In genomic region chr10:63145782-63146181, GRCh38 we compare ENCODE assay signal across 14 cellular contexts. TPM values are rescaled to one million over a fixed set of nuclear protein-coding genes. Genes with fewer than 3 reads are reported as not detected.
DNase-seq lines count a peak whose midpoint lies in the region; ATAC-seq and TF ChIP-seq lines count a peak whose summit lies in the region.
"Had no signal": no experiment of that assay in that cellular context is flagged by ENCODE, and none has a peak within 500 bp of the region (broad histone marks: within the 10 kb centered on the region; RNA-seq: fewer than 3 reads in every experiment).

No MANE protein-coding gene starts in this region.

- H3K9me3 ChIP-seq in fibroblast of lung (ENCODE audit: control insufficient read depth, insufficient read depth, low read depth, low read length), result no peaks in the 10 kb centered on the region
- H3K9me3 ChIP-seq in CD8-positive, alpha-beta memory T cell (ENCODE audit: low read length), result no peaks in the 10 kb centered on the region
- H3K9me3 ChIP-seq: adrenal gland had no signal

- H3K36me3 Mint-ChIP-seq in CD8-positive, alpha-beta memory T cell, result peaks cover 0 to 51% (median 15%) of the 10 kb centered on the region in 3 donors

- H3K9me3 Mint-ChIP-seq in CD8-positive, alpha-beta memory T cell, result no peaks in the 10 kb centered on the region

- no peak overlapping the region for H3K4me2 ChIP-seq in fibroblast of lung (ENCODE audit: extremely low read depth, insufficient read depth, low read length)

- H3K27ac Mint-ChIP-seq in CD8-positive, alpha-beta memory T cell, result peak overlapping the region in 3 of 8 donors; percentile 6 to 52 (median 50)

- CTCF ChIA-PET in CD8-positive, alpha-beta memory T cell (lab: Charles Lee), result interaction anchor here (0.6 to 1.4 kb wide), 9 partner anchors 11 to 483 kb away, joined by 3 to 10 read pairs (median 3); partner anchors contain the start of gene NRBF2

- POLR2A ChIA-PET in CD8-positive, alpha-beta memory T cell (lab: Charles Lee), result interaction anchor here (3.0 kb wide), 1 partner anchor 12 kb away, joined by 10 read pairs; the partner anchor contains the start of gene NRBF2

- no peak overlapping the region for H3K4me3 Mint-ChIP-seq in CD8-positive, alpha-beta memory T cell

- no peak overlapping the region for H3K27ac ChIP-seq in fibroblast of lung (ENCODE audit: insufficient read depth, low read length)
- H3K27ac ChIP-seq in CD8-positive, alpha-beta memory T cell (ENCODE audit: low read depth, low read length), result no peak overlapping the region
- H3K27ac ChIP-seq: BLaER1 treated with 17β-estradiol and CSF1 and Interleukin-3, amounts not matched to agents 10 nM and 100 nM had no signal

- H3K4me3 ChIP-seq in fibroblast of lung (replicated peaks in 1 of 4; ENCODE audit: control extremely low read depth in 1 of 4, insufficient read depth in 1 of 4, low read depth in 3 of 4, low read length in 4 of 4), result no peak overlapping the region
- no peak overlapping the region for H3K4me3 ChIP-seq in CD8-positive, alpha-beta memory T cell (ENCODE audit: low read length)
- H3K4me3 ChIP-seq: adrenal gland; BLaER1 treated with 17β-estradiol and CSF1 and Interleukin-3, amounts not matched to agents 10 nM and 100 nM had no signal

- ATAC-seq in GM18868 (IDR thresholded peaks at IDR 0.05; ENCODE audit: unreplicated experiment), result peak; percentile 89
- peak; percentile 56 for ATAC-seq in HG03565 (IDR thresholded peaks at IDR 0.05; ENCODE audit: unreplicated experiment)
- no peak for ATAC-seq in GM18517 (IDR thresholded peaks at IDR 0.05; ENCODE audit: unreplicated experiment)

- H3K4me1 Mint-ChIP-seq in CD8-positive, alpha-beta memory T cell, result peaks cover 42 to 78% (median 73%) of the 10 kb centered on the region in 3 donors

- TF ChIP-seq CTCF in fibroblast of lung (conservative IDR thresholded peaks at IDR 0.05 in 1 of 2, IDR thresholded peaks at IDR 0.05 in 1 of 2; ENCODE audit: low read depth in 1 of 2, low read length in 2 of 2), result no peak

- H4K20me1 ChIP-seq in fibroblast of lung (ENCODE audit: control insufficient read depth, extremely low read depth, insufficient read depth, low read length), result no peaks in the 10 kb centered on the region

- no peaks in the 10 kb centered on the region for H3K4me1 ChIP-seq in fibroblast of lung (ENCODE audit: control insufficient read depth, extremely low read depth, insufficient read depth, low read length)
- peaks cover 19% of the 10 kb centered on the region for H3K4me1 ChIP-seq in CD8-positive, alpha-beta memory T cell (ENCODE audit: insufficient read depth, low read length)

- DNase-seq in AG08395 (ENCODE audit: low spot score), result peak; percentile 41
- peak; percentile 39 to 58 for DNase-seq in fibroblast of lung (ENCODE audit: low read depth in 2 of 2)
- no peak for DNase-seq in CD8-positive, alpha-beta memory T cell
- DNase-seq in DMS153 treated with DMSO at 0.1 percent for 48 hours (lab: John Stamatoyannopoulos, UW; ENCODE audit: unreplicated experiment), result no peak
- DNase-seq in HuH-7.5 (ENCODE audit: low spot score), result no peak
- DNase-seq: activated CD4-positive, alpha-beta T cell treated with anti-CD3 and anti-CD28 coated beads, Interleukin-2, amount 50 U/mL, for 48 hours; adrenal gland; NCI-H1417 treated with DMSO at 0.1 percent for 48 hours; NCI-H510A treated with DMSO at 0.1 percent for 48 hours; T-helper 2 cell had no signal

- no peaks in the 10 kb centered on the region for H3K27me3 ChIP-seq in fibroblast of lung (ENCODE audit: control insufficient read depth, insufficient read depth, low read length)
- H3K27me3 ChIP-seq in CD8-positive, alpha-beta memory T cell (ENCODE audit: insufficient read depth, low read length, poor library complexity, severe bottlenecking), result no peaks in the 10 kb centered on the region
- H3K27me3 ChIP-seq: adrenal gland; BLaER1 treated with 17β-estradiol and CSF1 and Interleukin-3, amounts not matched to agents 10 nM and 100 nM had no signal

- H3K9ac ChIP-seq in fibroblast of lung (ENCODE audit: insufficient read depth, low read length), result no peak overlapping the region
- H3K9ac ChIP-seq: BLaER1 treated with 17β-estradiol and CSF1 and Interleukin-3, amounts not matched to agents 10 nM and 100 nM had no signal

- no peak overlapping the region for H2AFZ ChIP-seq in fibroblast of lung (ENCODE audit: low read length)

- peaks cover 43% of the 10 kb centered on the region for H3K79me2 ChIP-seq in fibroblast of lung (ENCODE audit: control insufficient read depth, insufficient read depth, low read length)

- H3K36me3 ChIP-seq in fibroblast of lung (ENCODE audit: control insufficient read depth, insufficient read depth, low read length), result no peaks in the 10 kb centered on the region
- peaks cover 5% of the 10 kb centered on the region for H3K36me3 ChIP-seq in CD8-positive, alpha-beta memory T cell (ENCODE audit: insufficient read depth, low read length)

- H3K27me3 Mint-ChIP-seq in CD8-positive, alpha-beta memory T cell, result peaks cover 0 to 2% of the 10 kb centered on the region in 2 donors

RNA-seq across cellular contexts. Expression of gene NRBF2, which starts 12.7 kb away (rescaled TPM):
- total RNA-seq in fibroblast of lung, result 44.4 and 49.2 TPM in 2 replicates
- 24.2 and 36.0 TPM in 2 replicates for polyA plus RNA-seq in fibroblast of lung
- polyA plus RNA-seq in fibroblast of lung (2012), result 23.9 and 32.3 TPM in 2 replicates
- polyA minus RNA-seq in fibroblast of lung (ENCODE audit: low replicate concordance), result 2.2 and 3.9 TPM in 2 replicates
- total RNA-seq in CD8-positive, alpha-beta memory T cell, result 10 to 100 TPM; 25.0 to 28.3 TPM
- polyA plus RNA-seq in CD8-positive, alpha-beta memory T cell, result 29.7 TPM

Comparison
In these comparisons a context has a peak if more than half of its experiments do, and no peak if none do; other contexts are left out.
1. DNase-seq: peak in AG08395 (single experiment) and fibroblast of lung (2 of 2); none in CD8-positive, alpha-beta memory T cell (0 of 5), DMS153 treated with DMSO at 0.1 percent for 48 hours (single experiment) and HuH-7.5 (single experiment).